In genomic region chr4:41930139-41930831, GRCh38 we compare ENCODE assay signal across 2 cellular contexts.
TF ChIP-seq lines count a peak whose summit lies in the region.

No MANE protein-coding gene starts in this region.

TF ChIP-seq in IMR-90, 13 proteins besides CTCF, POLR2A, EP300 and RAD21:
- no peak for TF ChIP-seq MAFK (IDR thresholded peaks at IDR 0.05; ENCODE audit: low read depth, low read length)
- no peak for TF ChIP-seq RFX5 (IDR thresholded peaks at IDR 0.05; ENCODE audit: low read depth, low read length)
- TF ChIP-seq CEBPB (IDR thresholded peaks at IDR 0.05; ENCODE audit: low read depth, low read length): no peak
- TF ChIP-seq MAZ (IDR thresholded peaks at IDR 0.05; ENCODE audit: borderline replicate concordance, low read depth, low read length): no peak
- TF ChIP-seq MXI1 (IDR thresholded peaks at IDR 0.05; ENCODE audit: borderline replicate concordance, low read depth, low read length): no peak
- no peak for TF ChIP-seq ELK1 (IDR thresholded peaks at IDR 0.05; ENCODE audit: borderline replicate concordance, low read depth, low read length)
- no peak for TF ChIP-seq USF2 (IDR thresholded peaks at IDR 0.05; ENCODE audit: low read depth, low read length)
- TF ChIP-seq RCOR1 (IDR thresholded peaks at IDR 0.05; ENCODE audit: insufficient replicate concordance, low read length): no peak
- TF ChIP-seq CHD1 (IDR thresholded peaks at IDR 0.05; ENCODE audit: low read depth, low read length): no peak
- no peak for TF ChIP-seq NFE2L2 (IDR thresholded peaks at IDR 0.05; ENCODE audit: low read depth, low read length)
- no peak for TF ChIP-seq BHLHE40 (IDR thresholded peaks at IDR 0.05; ENCODE audit: low read depth, low read length)
- no peak for TF ChIP-seq SMC3 (IDR thresholded peaks at IDR 0.05; ENCODE audit: low read depth, low read length)

TF ChIP-seq in K562, 482 proteins besides CTCF, POLR2A, EP300 and RAD21:
- TF ChIP-seq ZNF511 (CRISPR knock-in tag; IDR thresholded peaks at IDR 0.05): no peak
- TF ChIP-seq LCOR (CRISPR knock-in tag; IDR thresholded peaks at IDR 0.05): no peak
- TF ChIP-seq ZNF140 (CRISPR knock-in tag; IDR thresholded peaks at IDR 0.05): no peak
- TF ChIP-seq ZBTB17 (CRISPR knock-in tag; IDR thresholded peaks at IDR 0.05): no peak
- TF ChIP-seq ZNF512 (tag; IDR thresholded peaks at IDR 0.05): no peak
- no peak for TF ChIP-seq HDAC6 (IDR thresholded peaks at IDR 0.05; ENCODE audit: low read depth, low read length)
- TF ChIP-seq FOXP1 (CRISPR knock-in tag; IDR thresholded peaks at IDR 0.05): no peak
- no peak for TF ChIP-seq ERF (CRISPR knock-in tag; IDR thresholded peaks at IDR 0.05)
- no peak for TF ChIP-seq SPI1 (IDR thresholded peaks at IDR 0.05; ENCODE audit: borderline replicate concordance, low read depth, low read length)
- TF ChIP-seq ZFX (CRISPR knock-in tag; IDR thresholded peaks at IDR 0.05): no peak
- TF ChIP-seq RBM22 (IDR thresholded peaks at IDR 0.05; ENCODE audit: low read depth, low read length, poor library complexity, severe bottlenecking): no peak
- no peak for TF ChIP-seq GATAD2A (IDR thresholded peaks at IDR 0.05)
- no peak for TF ChIP-seq ZNF24 (IDR thresholded peaks at IDR 0.05)
- TF ChIP-seq ADNP (tag; IDR thresholded peaks at IDR 0.05): no peak
- TF ChIP-seq ZC3H8 (IDR thresholded peaks at IDR 0.05): no peak
- TF ChIP-seq TCFL5 (CRISPR knock-in tag; conservative IDR thresholded peaks at IDR 0.05): no peak
- no peak for TF ChIP-seq CHD1 (IDR thresholded peaks at IDR 0.05; ENCODE audit: low read length)
- TF ChIP-seq FOXO4 (CRISPR knock-in tag; IDR thresholded peaks at IDR 0.05): no peak
